10 cellular contexts compared by ENCODE assay signal in the genomic region with DNA sequence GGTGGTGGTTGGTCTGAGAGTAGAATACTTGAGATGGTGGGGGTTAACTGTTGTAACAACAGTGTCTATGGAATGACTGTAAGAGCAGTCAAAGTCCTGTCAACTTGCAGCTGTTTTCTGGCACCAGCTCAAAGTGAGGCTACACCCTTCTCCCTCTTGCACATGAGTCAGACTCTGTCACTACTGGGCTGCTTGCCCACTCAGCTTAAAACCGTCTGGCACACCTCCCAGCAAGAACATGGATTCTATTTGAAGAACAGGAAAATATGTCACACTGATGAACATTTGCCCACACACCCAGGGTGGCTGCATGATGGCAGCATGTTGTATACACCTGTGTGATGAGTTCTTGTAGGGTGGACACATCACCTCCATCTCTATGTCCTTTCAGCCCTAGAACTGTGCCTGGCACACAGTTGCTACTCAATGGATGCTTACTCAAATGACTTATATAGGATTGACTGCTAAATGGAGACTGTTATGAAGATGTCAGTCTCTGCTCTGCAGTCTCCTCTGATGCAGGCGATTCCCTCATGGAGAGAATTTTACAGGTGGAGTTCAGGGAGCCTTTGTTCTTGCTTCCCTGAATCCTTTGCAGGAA. TPM values are rescaled to one million over a fixed set of nuclear protein-coding genes. Genes with fewer than 3 reads are reported as not detected.
DNase-seq lines count a peak whose midpoint lies in the region; ATAC-seq lines count a peak whose summit lies in the region.
"Had no signal": no experiment of that assay in that cellular context is flagged by ENCODE, and none has a peak within 500 bp of the region (broad histone marks: within the 10 kb centered on the region; RNA-seq: fewer than 3 reads in every experiment).

No MANE protein-coding gene starts in this region.

- ATAC-seq in GM21529 (IDR thresholded peaks at IDR 0.05; ENCODE audit: unreplicated experiment), result no peak
- no peak for ATAC-seq in HG03025 (IDR thresholded peaks at IDR 0.05; ENCODE audit: low FRiP score, unreplicated experiment)
- ATAC-seq in GM18511 (IDR thresholded peaks at IDR 0.05; ENCODE audit: unreplicated experiment), result no peak

- DNase-seq in SIG-M5 treated with dmso at 0.1 percent for 504 hours (lab: John Stamatoyannopoulos, UW; ENCODE audit: unreplicated experiment), result peak; percentile 38
- DNase-seq in SIG-M5 (lab: John Stamatoyannopoulos, UW), result no peak
- peak; percentile 31 for DNase-seq in NCI-H524 treated with DMSO at 0.1 percent for 48 hours (lab: John Stamatoyannopoulos, UW)
- DNase-seq in dermis blood vessel endothelial cell, result peak; percentile 12
- DNase-seq in myocyte (ENCODE audit: low read depth), result peak; percentile 97

RNA-seq across cellular contexts. Expression of gene SERPINA6, which starts 19.3 kb away (rescaled TPM):
- total RNA-seq in dermis blood vessel endothelial cell (not detected in 2 replicates), myocyte (not detected in 2 replicates)
- polyA plus RNA-seq in myocyte (2012), result not detected
- total RNA-seq: skeletal muscle tissue; T-helper 2 cell treated with Interferon-gamma antibody and Interleukin-4, amounts not matched to agents 100 ng/mL and 5 ng/mL, for 36 hours had no signal

RNA-seq across cellular contexts. Expression of gene SERPINA2, which starts 24.1 kb away (rescaled TPM):
- total RNA-seq in dermis blood vessel endothelial cell (not detected in 2 replicates), myocyte (not detected in 2 replicates)
- not detected for polyA plus RNA-seq in myocyte (2012)
- total RNA-seq: skeletal muscle tissue; T-helper 2 cell treated with Interferon-gamma antibody and Interleukin-4, amounts not matched to agents 100 ng/mL and 5 ng/mL, for 36 hours had no signal

RNA-seq across cellular contexts. Expression of gene SERPINA1, which starts 46.0 kb away (rescaled TPM):
- total RNA-seq in dermis blood vessel endothelial cell (0.23 and 0.51 TPM in 2 replicates), myocyte (not detected in 2 replicates)
- polyA plus RNA-seq in myocyte (2012), result 0.08 TPM

RNA-seq across cellular contexts. Expression of gene SERPINA10, which starts 49.4 kb away (rescaled TPM):
- total RNA-seq in dermis blood vessel endothelial cell (not detected in 2 replicates), myocyte (not detected in 2 replicates)
- 0.03 TPM for polyA plus RNA-seq in myocyte (2012)
- total RNA-seq: skeletal muscle tissue; T-helper 2 cell treated with Interferon-gamma antibody and Interleukin-4, amounts not matched to agents 100 ng/mL and 5 ng/mL, for 36 hours had no signal
